ENCODE assay signal across 1 cellular context in genomic region chr10:5828725-5829124, GRCh38.
TF ChIP-seq lines count a peak whose summit lies in the region.

No MANE protein-coding gene starts in this region.

TF ChIP-seq in GM23338, 12 proteins besides CTCF, POLR2A, EP300 and RAD21:
- TF ChIP-seq ZNF462 (CRISPR knock-in tag; IDR thresholded peaks at IDR 0.05) (no peak), ZNF331 (CRISPR knock-in tag; IDR thresholded peaks at IDR 0.05; ENCODE audit: low read depth) (no peak), EZH2 (IDR thresholded peaks at IDR 0.05; ENCODE audit: low read depth, unreplicated experiment) (no peak), ZNF114 (CRISPR knock-in tag; IDR thresholded peaks at IDR 0.05) (no peak), STAT1 (IDR thresholded peaks at IDR 0.05; ENCODE audit: unreplicated experiment) (no peak), CREB1 (CRISPR knock-in tag; IDR thresholded peaks at IDR 0.05; ENCODE audit: low read depth) (no peak), POLR2AphosphoS5 (IDR thresholded peaks at IDR 0.05; ENCODE audit: low read depth) (no peak), NANOG (IDR thresholded peaks at IDR 0.05; ENCODE audit: borderline replicate concordance) (no peak), JUNB (IDR thresholded peaks at IDR 0.05; ENCODE audit: unreplicated experiment) (no peak), EZH2phosphoT487 (IDR thresholded peaks at IDR 0.05; ENCODE audit: unreplicated experiment) (no peak), ETS1 (IDR thresholded peaks at IDR 0.05) (no peak), REST (IDR thresholded peaks at IDR 0.05; ENCODE audit: unreplicated experiment) (no peak)
